25 cellular contexts compared by ENCODE assay signal in genomic region chr1:78522136-78522535, GRCh38. TPM values are rescaled to one million over a fixed set of nuclear protein-coding genes. Genes with fewer than 3 reads are reported as not detected.
"Had no signal": no experiment of that assay in that cellular context is flagged by ENCODE, and none has a peak within 500 bp of the region (broad histone marks: within the 10 kb centered on the region; RNA-seq: fewer than 3 reads in every experiment).

No MANE protein-coding gene starts in this region.

- H3K9me3 ChIP-seq: heart right ventricle, left lung, neutrophil, pancreas, prostate gland, tibial nerve had no signal

- DNase-seq: activated B cell treated with CpG ODN at 0.5 μM for 24 hours; activated CD4-positive, alpha-beta T cell treated with anti-CD3 and anti-CD28 coated beads, Interleukin-2, amount 50 U/mL, for 1 hour; activated CD8-positive, alpha-beta T cell treated with anti-CD3 and anti-CD28 coated beads for 36 hours; activated gamma-delta T cell treated with Interleukin-2 at 50 U/mL for 16 hours; activated naive CD4-positive, alpha-beta T cell treated with anti-CD3 and anti-CD28 coated beads, Interleukin-2, amount 50 U/mL, for 16 hours; activated T-cell treated with anti-CD3 and anti-CD28 coated beads, Interleukin-2, amount 50 U/mL, for 4 hours; amygdala; central memory CD4-positive, alpha-beta T cell; foreskin melanocyte; heart right ventricle; left lung; nephron progenitor cell; pancreas; retina; stimulated activated CD4-positive, alpha-beta T cell treated with anti-CD3 and anti-CD28 coated beads, Interleukin-2, amount 100 ng/mL, for 24 hours; stimulated activated naive CD4-positive, alpha-beta T cell; T-helper 2 cell had no signal

- H3K36me3 ChIP-seq: heart right ventricle, left lung, neutrophil, pancreas, prostate gland, tibial nerve had no signal

- H3K27ac ChIP-seq: heart right ventricle, left lung, neutrophil, pancreas, prostate gland, tibial nerve had no signal

- H3K4me3 ChIP-seq: left lung, lung, pancreas, prostate gland, skin epidermis, tibial nerve had no signal

- H3K4me1 ChIP-seq: heart right ventricle, left lung, pancreas, prostate gland had no signal

- H3K27me3 ChIP-seq: left lung, neutrophil, pancreas, tibial nerve had no signal

- ATAC-seq: activated CD8-positive, alpha-beta T cell treated with anti-CD3 and anti-CD28 coated beads for 36 hours; activated T-cell treated with anti-CD3 and anti-CD28 coated beads, Interleukin-2, amount 50 U/mL, for 4 hours; activated T-helper 17 cell treated with anti-CD3 and anti-CD28 coated beads, Interleukin-2, amount 50 U/mL, for 72 hours; esophagus mucosa; heart right ventricle; left lung; pancreas; sciatic nerve had no signal

RNA-seq across cellular contexts. Expression of gene PTGFR, which starts 31.4 kb away (rescaled TPM):
- total RNA-seq: activated B cell treated with CpG ODN at 0.5 μM for 24 hours; activated CD8-positive, alpha-beta T cell treated with anti-CD3 and anti-CD28 coated beads for 36 hours; activated T-cell treated with anti-CD3 and anti-CD28 coated beads, Interleukin-2, amount 50 U/mL, for 4 hours; activated T-helper 17 cell treated with anti-CD3 and anti-CD28 coated beads, Interleukin-2, amount 50 U/mL, for 72 hours had no signal
